14 cellular contexts compared by ENCODE assay signal in genomic region chr12:117527480-117527857, GRCh38.
DNase-seq lines count a peak whose midpoint lies in the region; ATAC-seq and TF ChIP-seq lines count a peak whose summit lies in the region.
"Had no signal": no experiment of that assay in that cellular context is flagged by ENCODE, and none has a peak within 500 bp of the region (broad histone marks: within the 10 kb centered on the region; RNA-seq: fewer than 3 reads in every experiment).

No MANE protein-coding gene starts in this region.

- no peaks in the 10 kb centered on the region for H3K9me3 ChIP-seq in SJCRH30 (replicated peaks)
- H3K9me3 ChIP-seq in prostate gland, result no peaks in the 10 kb centered on the region
- H3K9me3 ChIP-seq: BLaER1 had no signal

- H3K27me3 Mint-ChIP-seq in activated T-helper 17 cell treated with anti-CD3 and anti-CD28 coated beads, Interleukin-2, amount 50 U/mL, for 72 hours, result peaks cover 3% of the 10 kb centered on the region

- H3K27ac Mint-ChIP-seq in activated T-helper 17 cell treated with anti-CD3 and anti-CD28 coated beads, Interleukin-2, amount 50 U/mL, for 72 hours, result no peak overlapping the region
- H3K27ac Mint-ChIP-seq: CD14-positive monocyte; CD8-positive, alpha-beta T cell; H9 had no signal

- H3K4me3 ChIP-seq in SJCRH30 (no peak overlapping the region), prostate gland (no peak overlapping the region)
- H3K4me3 ChIP-seq: BLaER1 had no signal

- no peak overlapping the region for H3K4me3 Mint-ChIP-seq in activated T-helper 17 cell treated with anti-CD3 and anti-CD28 coated beads, Interleukin-2, amount 50 U/mL, for 72 hours
- H3K4me3 Mint-ChIP-seq: CD8-positive, alpha-beta T cell; H9 had no signal

- WGBS in prostate gland, result 11% methylated on average over 4 of the region's 4 CpGs

- TF ChIP-seq CTCF in prostate gland (IDR thresholded peaks at IDR 0.05), result no peak

- peak; percentile 42 for ATAC-seq in left ventricle myocardium superior
- no peak for ATAC-seq in left cardiac atrium
- no peak for ATAC-seq in activated T-helper 17 cell treated with anti-CD3 and anti-CD28 coated beads, Interleukin-2, amount 50 U/mL, for 72 hours (replicated peaks)
- ATAC-seq in GM21723 (IDR thresholded peaks at IDR 0.05; ENCODE audit: unreplicated experiment), result no peak
- ATAC-seq: CD8-positive, alpha-beta T cell had no signal

- DNase-seq in left ventricle myocardium superior (no peak), left cardiac atrium (no peak), SJCRH30 (no peak), prostate gland (ENCODE audit: low spot score) (peak; percentile 16), NCI-H69 (lab: John Stamatoyannopoulos, UW) (no peak)
- DNase-seq: 8988T; CD8-positive, alpha-beta T cell; COR-L47; GF-D8; H9 had no signal

- no peak for TF ChIP-seq POLR2A in prostate gland (IDR thresholded peaks at IDR 0.05)

- no peaks in the 10 kb centered on the region for H3K36me3 Mint-ChIP-seq in activated T-helper 17 cell treated with anti-CD3 and anti-CD28 coated beads, Interleukin-2, amount 50 U/mL, for 72 hours (ENCODE audit: low read depth)
- H3K36me3 Mint-ChIP-seq: CD8-positive, alpha-beta T cell had no signal

- intact Hi-C loops in left ventricle myocardium superior (cut with micrococcal nuclease), result no loop called here
- intact Hi-C loops in left cardiac atrium (cut with DNase I), result no loop called here
- intact Hi-C loops in prostate gland (cut with DNase I), result no loop called here

- H3K4me1 Mint-ChIP-seq in activated T-helper 17 cell treated with anti-CD3 and anti-CD28 coated beads, Interleukin-2, amount 50 U/mL, for 72 hours, result no peaks in the 10 kb centered on the region
- H3K4me1 Mint-ChIP-seq: H9 had no signal

- peaks cover 3% of the 10 kb centered on the region for H3K9me3 Mint-ChIP-seq in activated T-helper 17 cell treated with anti-CD3 and anti-CD28 coated beads, Interleukin-2, amount 50 U/mL, for 72 hours
- H3K9me3 Mint-ChIP-seq: CD8-positive, alpha-beta T cell; H9 had no signal

- no peaks in the 10 kb centered on the region for H3K36me3 ChIP-seq in SJCRH30
- H3K36me3 ChIP-seq in prostate gland, result no peaks in the 10 kb centered on the region
- H3K36me3 ChIP-seq: BLaER1 had no signal

- H3K4me1 ChIP-seq in SJCRH30, result peaks cover 37% of the 10 kb centered on the region
- H3K4me1 ChIP-seq in prostate gland (replicated peaks), result no peaks in the 10 kb centered on the region
- H3K4me1 ChIP-seq: BLaER1 had no signal

- H3K27ac ChIP-seq in SJCRH30 (peak overlapping the region; percentile 66), prostate gland (no peak overlapping the region)
- H3K27ac ChIP-seq: BLaER1 had no signal

- H3K27me3 ChIP-seq in SJCRH30, result no peaks in the 10 kb centered on the region
- H3K27me3 ChIP-seq in prostate gland (replicated peaks; ENCODE audit: insufficient read depth), result no peaks in the 10 kb centered on the region
- H3K27me3 ChIP-seq: BLaER1 had no signal
